30 cellular contexts compared by ENCODE assay signal in genomic region chr6:102126488-102126887, GRCh38.
"Had no signal": no experiment of that assay in that cellular context is flagged by ENCODE, and none has a peak within 500 bp of the region (broad histone marks: within the 10 kb centered on the region; RNA-seq: fewer than 3 reads in every experiment).

No MANE protein-coding gene starts in this region.

- H3K36me3 ChIP-seq: adrenal gland, esophagus muscularis mucosa, gastrocnemius medialis, heart right ventricle had no signal

- H3K79me2 ChIP-seq: hepatocyte had no signal

- H3K4me1 ChIP-seq: adrenal gland, body of pancreas, esophagus muscularis mucosa, foreskin keratinocyte, gastrocnemius medialis, heart right ventricle had no signal

- H3K9me3 ChIP-seq: adrenal gland, body of pancreas, gastrocnemius medialis had no signal

- ATAC-seq: activated CD4-positive, alpha-beta T cell treated with anti-CD3 and anti-CD28 coated beads for 36 hours; activated CD8-positive, alpha-beta memory T cell treated with anti-CD3 and anti-CD28 coated beads, Interleukin-2, amount 10 ng/mL, durations not matched to agents 7 days and 5 days; activated CD8-positive, alpha-beta T cell treated with anti-CD3 and anti-CD28 coated beads, Interleukin-2, amount 10 ng/mL, durations not matched to agents 7 days and 5 days; activated naive CD8-positive, alpha-beta T cell treated with anti-CD3 and anti-CD28 coated beads, Interleukin-2, amount 50 U/mL, for 24 hours; body of pancreas; effector memory CD8-positive, alpha-beta T cell; foreskin keratinocyte; gastrocnemius medialis; heart right ventricle had no signal

- H3K27me3 ChIP-seq: adrenal gland, body of pancreas, esophagus muscularis mucosa, foreskin keratinocyte, gastrocnemius medialis, heart right ventricle, hepatocyte had no signal

- H3K4me2 ChIP-seq: hepatocyte had no signal

- H3K27ac ChIP-seq: adrenal gland, body of pancreas, esophagus muscularis mucosa, foreskin keratinocyte, gastrocnemius medialis, heart right ventricle, hepatocyte had no signal

- DNase-seq: activated CD4-positive, alpha-beta memory T cell treated with anti-CD3 and anti-CD28 coated beads for 36 hours; activated CD4-positive, alpha-beta T cell treated with anti-CD3 and anti-CD28 coated beads for 36 hours; activated CD4-positive, alpha-beta T cell treated with anti-CD3 and anti-CD28 coated beads, Interleukin-2, amount 10 ng/mL, durations not matched to agents 24 days and 14 days; activated CD4-positive, CD25-positive, alpha-beta regulatory T cell; activated CD4-positive, CD25-positive, alpha-beta regulatory T cell treated with anti-CD3 and anti-CD28 coated beads, Interleukin-2, amount 50 U/mL, for 72 hours; activated CD8-positive, alpha-beta memory T cell treated with anti-CD3 and anti-CD28 coated beads, Interleukin-2, amount 10 ng/mL, durations not matched to agents 7 days and 5 days; activated CD8-positive, alpha-beta memory T cell treated with anti-CD3 and anti-CD28 coated beads, Interleukin-2, amount 50 U/mL, for 4 hours; activated CD8-positive, alpha-beta T cell treated with anti-CD3 and anti-CD28 coated beads, Interleukin-2, amount 10 ng/mL, durations not matched to agents 7 days and 5 days; activated effector memory CD4-positive, alpha-beta T cell treated with anti-CD3 and anti-CD28 coated beads, Interleukin-2, amount 50 U/mL, for 16 hours; activated naive CD4-positive, alpha-beta T cell treated with anti-CD3 and anti-CD28 coated beads for 36 hours; activated naive CD8-positive, alpha-beta T cell treated with anti-CD3 and anti-CD28 coated beads for 36 hours; activated naive CD8-positive, alpha-beta T cell treated with anti-CD3 and anti-CD28 coated beads, Interleukin-2, amount 50 U/mL, for 24 hours; activated T-cell treated with anti-CD3 and anti-CD28 coated beads, Interleukin-2, amount 50 U/mL, for 1 hour; activated T-cell treated with anti-CD3 and anti-CD28 coated beads, Interleukin-2, amount 50 U/mL, for 48 hours; adrenal gland; amygdala; aorta; body of pancreas; caudate nucleus; cortex of kidney; dermis blood vessel endothelial cell; effector CD4-positive, alpha-beta T cell; effector memory CD8-positive, alpha-beta T cell; erythroblast; foreskin keratinocyte; gastrocnemius medialis; glutamatergic neuron; heart right ventricle had no signal

- H3K4me3 ChIP-seq: adrenal gland, body of pancreas, esophagus muscularis mucosa, gastrocnemius medialis, heart right ventricle, hepatocyte had no signal
